ENCODE assay signal across 30 cellular contexts in genomic region chr1:210633140-210633539, GRCh38.
"Had no signal": no experiment of that assay in that cellular context is flagged by ENCODE, and none has a peak within 500 bp of the region (broad histone marks: within the 10 kb centered on the region; RNA-seq: fewer than 3 reads in every experiment).

No MANE protein-coding gene starts in this region.

- DNase-seq: activated CD4-positive, alpha-beta memory T cell treated with anti-CD3 and anti-CD28 coated beads for 36 hours; activated CD4-positive, alpha-beta T cell treated with anti-CD3 and anti-CD28 coated beads, Interleukin-2, amount 10 ng/mL, durations not matched to agents 24 days and 14 days; activated CD4-positive, CD25-positive, alpha-beta regulatory T cell treated with anti-CD3 and anti-CD28 coated beads, Interleukin-2, amount 50 U/mL, for 72 hours; activated CD8-positive, alpha-beta memory T cell treated with anti-CD3 and anti-CD28 coated beads, Interleukin-2, amount 50 U/mL, for 4 hours; activated effector memory CD4-positive, alpha-beta T cell treated with anti-CD3 and anti-CD28 coated beads, Interleukin-2, amount 50 U/mL, for 16 hours; activated naive CD4-positive, alpha-beta T cell treated with anti-CD3 and anti-CD28 coated beads for 36 hours; activated naive CD8-positive, alpha-beta T cell treated with anti-CD3 and anti-CD28 coated beads for 36 hours; activated T-cell treated with anti-CD3 and anti-CD28 coated beads, Interleukin-2, amount 50 U/mL, for 1 hour; adrenal gland; cortex of kidney; foreskin fibroblast; naive thymus-derived CD8-positive, alpha-beta T cell; small intestine; stimulated activated CD4-positive, alpha-beta T cell treated with anti-CD3 and anti-CD28 coated beads, Interleukin-1b, Interleukin-23, amount 100 ng/mL, for 48 hours; stimulated activated CD4-positive, alpha-beta T cell treated with anti-CD3 and anti-CD28 coated beads, Interleukin-4, amount 100 ng/mL, for 4 hours; stimulated activated CD8-positive, alpha-beta memory T cell treated with anti-CD3 and anti-CD28 coated beads, Interleukin-4, amount 100 ng/mL, for 48 hours; stomach; T-helper 17 cell; T1000; transverse colon had no signal

- H3K36me3 Mint-ChIP-seq: activated CD4-positive, alpha-beta memory T cell treated with anti-CD3 and anti-CD28 coated beads for 36 hours; activated naive CD8-positive, alpha-beta T cell treated with anti-CD3 and anti-CD28 coated beads for 36 hours; brain; mesothelial cell of epicardium; naive thymus-derived CD8-positive, alpha-beta T cell had no signal

- H3K4me3 ChIP-seq: adrenal gland, ascending aorta, cardiac muscle cell, stomach, suprapubic skin, transverse colon had no signal

- H3K27ac ChIP-seq: adrenal gland, ascending aorta, cardiac muscle cell, stomach, suprapubic skin, transverse colon had no signal

- ATAC-seq: esophagus mucosa; naive thymus-derived CD8-positive, alpha-beta T cell; sciatic nerve; SK-N-SH treated with all-trans-retinoic acid at 6 μM for 48 hours; stimulated activated memory B cell treated with anti-CD40 and anti-IgM and Interleukin-4, amounts not matched to agents 10 μg/mL and 1 μg/mL and 100 μg/mL, for 72 hours; T-helper 17 cell had no signal

- H3K9me3 ChIP-seq: adrenal gland, ascending aorta, stomach, suprapubic skin, transverse colon had no signal

- H3K36me3 ChIP-seq: adrenal gland, ascending aorta, cardiac muscle cell, stomach, suprapubic skin, transverse colon had no signal

- H3K9me3 Mint-ChIP-seq: activated CD4-positive, alpha-beta memory T cell treated with anti-CD3 and anti-CD28 coated beads for 36 hours; activated CD4-positive, alpha-beta T cell treated with anti-CD3 and anti-CD28 coated beads, Interleukin-2, amount 10 ng/mL, durations not matched to agents 24 days and 14 days; activated naive CD4-positive, alpha-beta T cell treated with anti-CD3 and anti-CD28 coated beads for 36 hours; activated naive CD8-positive, alpha-beta T cell treated with anti-CD3 and anti-CD28 coated beads for 36 hours; activated T-helper 1 cell treated with anti-CD3 and anti-CD28 coated beads, Interleukin-12 subunit alpha, Interleukin-12 subunit beta, Interleukin-2, Interleukin-4 antibody, amounts not matched to agents 30 ng/mL and 10 ng/mL and 1 ng/mL, durations not matched to agents 14 hours and 24 hours and 36 hours; brain; mesothelial cell of epicardium; naive thymus-derived CD8-positive, alpha-beta T cell; stimulated activated memory B cell treated with anti-CD40 and anti-IgM and Interleukin-4, amounts not matched to agents 10 μg/mL and 1 μg/mL and 100 μg/mL, for 72 hours had no signal

- H3K4me1 Mint-ChIP-seq: activated CD4-positive, alpha-beta T cell treated with anti-CD3 and anti-CD28 coated beads, Interleukin-2, amount 10 ng/mL, durations not matched to agents 24 days and 14 days; activated naive CD8-positive, alpha-beta T cell treated with anti-CD3 and anti-CD28 coated beads for 36 hours; naive thymus-derived CD8-positive, alpha-beta T cell; stimulated activated memory B cell treated with anti-CD40 and anti-IgM and Interleukin-4, amounts not matched to agents 10 μg/mL and 1 μg/mL and 100 μg/mL, for 72 hours; T-helper 17 cell had no signal

- H3K27me3 ChIP-seq: adrenal gland, ascending aorta, cardiac muscle cell, stomach, suprapubic skin, transverse colon had no signal

- H3K27ac Mint-ChIP-seq: activated CD4-positive, alpha-beta memory T cell treated with anti-CD3 and anti-CD28 coated beads for 36 hours; activated CD4-positive, alpha-beta T cell treated with anti-CD3 and anti-CD28 coated beads, Interleukin-2, amount 10 ng/mL, durations not matched to agents 24 days and 14 days; activated naive CD4-positive, alpha-beta T cell treated with anti-CD3 and anti-CD28 coated beads for 36 hours; activated naive CD8-positive, alpha-beta T cell treated with anti-CD3 and anti-CD28 coated beads for 36 hours; activated T-helper 1 cell treated with anti-CD3 and anti-CD28 coated beads, Interleukin-12 subunit alpha, Interleukin-12 subunit beta, Interleukin-2, Interleukin-4 antibody, amounts not matched to agents 30 ng/mL and 10 ng/mL and 1 ng/mL, durations not matched to agents 14 hours and 24 hours and 36 hours; brain; mesothelial cell of epicardium; naive thymus-derived CD8-positive, alpha-beta T cell; stimulated activated memory B cell treated with anti-CD40 and anti-IgM and Interleukin-4, amounts not matched to agents 10 μg/mL and 1 μg/mL and 100 μg/mL, for 72 hours; T-helper 17 cell had no signal

- H3K4me1 ChIP-seq: adrenal gland, ascending aorta, suprapubic skin, transverse colon had no signal

- H3K27me3 Mint-ChIP-seq: activated CD4-positive, alpha-beta memory T cell treated with anti-CD3 and anti-CD28 coated beads for 36 hours; activated CD4-positive, alpha-beta T cell treated with anti-CD3 and anti-CD28 coated beads, Interleukin-2, amount 10 ng/mL, durations not matched to agents 24 days and 14 days; activated naive CD8-positive, alpha-beta T cell treated with anti-CD3 and anti-CD28 coated beads for 36 hours; brain; stimulated activated memory B cell treated with anti-CD40 and anti-IgM and Interleukin-4, amounts not matched to agents 10 μg/mL and 1 μg/mL and 100 μg/mL, for 72 hours; T-helper 17 cell had no signal

- H3K4me3 Mint-ChIP-seq: activated CD4-positive, alpha-beta memory T cell treated with anti-CD3 and anti-CD28 coated beads for 36 hours; activated CD4-positive, alpha-beta T cell treated with anti-CD3 and anti-CD28 coated beads, Interleukin-2, amount 10 ng/mL, durations not matched to agents 24 days and 14 days; activated naive CD4-positive, alpha-beta T cell treated with anti-CD3 and anti-CD28 coated beads for 36 hours; activated naive CD8-positive, alpha-beta T cell treated with anti-CD3 and anti-CD28 coated beads for 36 hours; activated T-helper 1 cell treated with anti-CD3 and anti-CD28 coated beads, Interleukin-12 subunit alpha, Interleukin-12 subunit beta, Interleukin-2, Interleukin-4 antibody, amounts not matched to agents 30 ng/mL and 10 ng/mL and 1 ng/mL, durations not matched to agents 14 hours and 24 hours and 36 hours; brain; mesothelial cell of epicardium; naive thymus-derived CD8-positive, alpha-beta T cell; stimulated activated memory B cell treated with anti-CD40 and anti-IgM and Interleukin-4, amounts not matched to agents 10 μg/mL and 1 μg/mL and 100 μg/mL, for 72 hours; T-helper 17 cell had no signal
